9 cellular contexts compared by ENCODE assay signal in genomic region chr11:64856382-64857227, GRCh38. TPM values are rescaled to one million over a fixed set of nuclear protein-coding genes. Genes with fewer than 3 reads are reported as not detected.
DNase-seq lines count a peak whose midpoint lies in the region; ATAC-seq, FAIRE-seq and TF ChIP-seq lines count a peak whose summit lies in the region.
"Had no signal": no experiment of that assay in that cellular context is flagged by ENCODE, and none has a peak within 500 bp of the region (broad histone marks: within the 10 kb centered on the region; RNA-seq: fewer than 3 reads in every experiment).

No MANE protein-coding gene starts in this region.

- H3K9me3 ChIP-seq in trophoblast cell (ENCODE audit: insufficient read depth, low read depth, low read length), result peaks cover 2% of the 10 kb centered on the region
- H3K9me3 ChIP-seq: body of pancreas had no signal

- no peak overlapping the region for H3K4ac ChIP-seq in trophoblast cell (ENCODE audit: low read depth, low read length)

- H3K36me3 ChIP-seq in trophoblast cell (ENCODE audit: control insufficient read depth in 1 of 2, insufficient read depth in 2 of 2, low read length in 2 of 2), result peaks cover 47 to 52% of the 10 kb centered on the region in 2 experiments

- H3K79me2 ChIP-seq in trophoblast cell (ENCODE audit: control insufficient read depth, insufficient read depth, low read length, poor library complexity), result peaks cover 2% of the 10 kb centered on the region

- peak overlapping the region; percentile 52 for H3K4me3 Mint-ChIP-seq in activated CD4-positive, alpha-beta memory T cell treated with anti-CD3 and anti-CD28 coated beads for 36 hours

- no peak overlapping the region for H2BK120ac ChIP-seq in trophoblast cell (ENCODE audit: insufficient read depth, low read length, poor library complexity)

- H4K8ac ChIP-seq in trophoblast cell (ENCODE audit: low read depth, low read length), result no peak overlapping the region

- no peak for FAIRE-seq in frontal cortex (lab: Jason Lieb, UNC)

- H3K4me3 ChIP-seq in AG04449 (ENCODE audit: low read depth, low read length), result no peak overlapping the region
- no peak overlapping the region for H3K4me3 ChIP-seq in trophoblast cell (ENCODE audit: low read depth, low read length)
- H3K4me3 ChIP-seq: body of pancreas had no signal

- ATAC-seq in HG02678 (IDR thresholded peaks at IDR 0.05; ENCODE audit: unreplicated experiment), result no peak
- ATAC-seq: body of pancreas had no signal

- no peak overlapping the region for H4K12ac ChIP-seq in trophoblast cell (ENCODE audit: low read depth, low read length)

- TF ChIP-seq RAD21 in Ishikawa (IDR thresholded peaks at IDR 0.05; ENCODE audit: low read depth), result no peak

- peak overlapping the region; percentile 79 for H3K27ac Mint-ChIP-seq in activated CD4-positive, alpha-beta memory T cell treated with anti-CD3 and anti-CD28 coated beads for 36 hours

- H3K9me3 Mint-ChIP-seq in activated CD4-positive, alpha-beta memory T cell treated with anti-CD3 and anti-CD28 coated beads for 36 hours, result no peaks in the 10 kb centered on the region

- H3K4me1 ChIP-seq in trophoblast cell (ENCODE audit: control insufficient read depth in 1 of 2, insufficient read depth in 2 of 2, low read length in 2 of 2), result peaks cover 24 to 25% of the 10 kb centered on the region in 2 experiments

- no peak overlapping the region for H3K23ac ChIP-seq in trophoblast cell (ENCODE audit: low read length)

- H3K4me2 ChIP-seq in trophoblast cell (ENCODE audit: low read length), result peak overlapping the region; percentile 19

- DNase-seq in AG04449 (ENCODE audit: low read depth, low spot score), result no peak
- DNase-seq in activated CD4-positive, alpha-beta memory T cell treated with anti-CD3 and anti-CD28 coated beads for 36 hours, result peak; percentile 91
- DNase-seq in fibroblast of gingiva (ENCODE audit: low read depth), result peak; percentile 74
- peak; percentile 96 to 99 for DNase-seq in trophoblast cell
- DNase-seq in RPMI8226, result no peak
- DNase-seq in frontal cortex (ENCODE audit: low spot score in 2 of 2), result no peak

- POLR2A ChIA-PET in AG04449 (lab: Yijun Ruan, JAX), result interaction anchor here (0.8 to 3.7 kb wide), 4 partner anchors 8 to 22 kb away, joined by 3 to 38 read pairs (median 4); partner anchors contain the start of gene EHD1
- POLR2A ChIA-PET in activated CD4-positive, alpha-beta memory T cell treated with anti-CD3 and anti-CD28 coated beads for 36 hours (lab: Charles Lee), result interaction anchor here (1.5 to 20.4 kb wide), 4 partner anchors 8 to 31 kb away, joined by 9 to 460 read pairs (median 39); partner anchors contain the start of gene EHD1

- peak overlapping the region; percentile 16 for H4K91ac ChIP-seq in trophoblast cell (ENCODE audit: low read depth, low read length)

- no CpG with 5 or more reads among the region's 20 CpGs for WGBS in trophoblast cell (ENCODE audit: extremely low coverage, insufficient coverage, insufficient read length)

- peak overlapping the region; percentile 35 for H2BK12ac ChIP-seq in trophoblast cell (ENCODE audit: low read length)

- H3K4me1 Mint-ChIP-seq in activated CD4-positive, alpha-beta memory T cell treated with anti-CD3 and anti-CD28 coated beads for 36 hours (ENCODE audit: low read depth), result peaks cover 94% of the 10 kb centered on the region

- H2AK5ac ChIP-seq in trophoblast cell (ENCODE audit: low read length), result no peak overlapping the region

- H3K79me1 ChIP-seq in trophoblast cell (ENCODE audit: low read length), result peaks cover 12% of the 10 kb centered on the region

- H3K14ac ChIP-seq in trophoblast cell (ENCODE audit: low read length), result no peak overlapping the region

- no peak for TF ChIP-seq EP300 in Ishikawa (IDR thresholded peaks at IDR 0.05; ENCODE audit: borderline replicate concordance)

- no peaks in the 10 kb centered on the region for H3K27me3 Mint-ChIP-seq in activated CD4-positive, alpha-beta memory T cell treated with anti-CD3 and anti-CD28 coated beads for 36 hours

- no peak overlapping the region for H2BK5ac ChIP-seq in trophoblast cell (ENCODE audit: low read depth, low read length, poor library complexity)

- H3K18ac ChIP-seq in trophoblast cell (ENCODE audit: low read length), result no peak overlapping the region

- intact Hi-C loops in activated CD4-positive, alpha-beta memory T cell treated with anti-CD3 and anti-CD28 coated beads for 36 hours (cut with micrococcal nuclease), result loop anchor here (1.0 kb wide), 1 partner anchor 9 kb away; no protein-coding TSS in a partner anchor

- no peak overlapping the region for H3K9ac ChIP-seq in trophoblast cell (ENCODE audit: low read length)

- CTCF ChIA-PET in AG04449 (lab: Yijun Ruan, JAX), result interaction anchor here (1.2 to 37.3 kb wide), 5 partner anchors 8 to 156 kb away, joined by 4 to 1375 read pairs (median 20); partner anchors contain the start of gene EHD1
- CTCF ChIA-PET in activated CD4-positive, alpha-beta memory T cell treated with anti-CD3 and anti-CD28 coated beads for 36 hours (lab: Charles Lee), result interaction anchor here (14.8 to 29.1 kb wide), 3 partner anchors 6 to 30 kb away, joined by 328 to 1198 read pairs (median 328); partner anchors contain the start of genes CDC42BPG and EHD1

- H2AFZ ChIP-seq in trophoblast cell (ENCODE audit: insufficient read depth, low read length, poor library complexity), result no peak overlapping the region

- no peaks in the 10 kb centered on the region for H3K27me3 ChIP-seq in trophoblast cell (ENCODE audit: insufficient read depth, low read length)
- H3K27me3 ChIP-seq: body of pancreas had no signal

- H3K36me3 Mint-ChIP-seq in activated CD4-positive, alpha-beta memory T cell treated with anti-CD3 and anti-CD28 coated beads for 36 hours, result peaks cover 65% of the 10 kb centered on the region

- peak overlapping the region; percentile 35 for H3K27ac ChIP-seq in trophoblast cell (ENCODE audit: low read depth, low read length)

- peak; percentile 4 for TF ChIP-seq CTCF in AG04449 (IDR thresholded peaks at IDR 0.05; ENCODE audit: insufficient read depth, low read length, missing control alignments)

TF ChIP-seq in Ishikawa, 13 proteins besides CTCF, POLR2A, EP300 and RAD21:
- no peak for TF ChIP-seq CREB1 (IDR thresholded peaks at IDR 0.05; ENCODE audit: low read depth)
- peak; percentile 32; the same call in 1 of the 2 replicates for TF ChIP-seq MAX (IDR thresholded peaks at IDR 0.05)
- TF ChIP-seq TEAD4 (IDR thresholded peaks at IDR 0.05), result no peak
- TF ChIP-seq USF1 (IDR thresholded peaks at IDR 0.05), result no peak
- TF ChIP-seq REST (IDR thresholded peaks at IDR 0.05; ENCODE audit: low read depth), result no peak
- TF ChIP-seq ZBTB7A (IDR thresholded peaks at IDR 0.05; ENCODE audit: low read depth), result no peak
- TF ChIP-seq NFIC (IDR thresholded peaks at IDR 0.05), result no peak
- TF ChIP-seq CEBPB (IDR thresholded peaks at IDR 0.05), result peak; percentile 75
- TF ChIP-seq EGR1 (IDR thresholded peaks at IDR 0.05), result no peak
- TF ChIP-seq FOXM1 (IDR thresholded peaks at IDR 0.05; ENCODE audit: borderline replicate concordance, low read depth), result no peak
- no peak for TF ChIP-seq TAF1 (IDR thresholded peaks at IDR 0.05; ENCODE audit: low read depth)

RNA-seq across cellular contexts. Expression of gene CDC42BPG, which starts 12.2 kb away (rescaled TPM):
- total RNA-seq in activated CD4-positive, alpha-beta memory T cell treated with anti-CD3 and anti-CD28 coated beads for 36 hours, result under 1 TPM; 0.39 to 0.69 TPM
- polyA plus RNA-seq in trophoblast cell (2013), result 19.4 and 20.9 TPM in 2 replicates
- under 0.01 TPM for total RNA-seq in frontal cortex

RNA-seq across cellular contexts. Expression of gene EHD1, which starts 21.8 kb away (rescaled TPM):
- 100 to 1,000 TPM; 103 to 113 TPM for total RNA-seq in activated CD4-positive, alpha-beta memory T cell treated with anti-CD3 and anti-CD28 coated beads for 36 hours
- 138 and 148 TPM in 2 replicates for polyA plus RNA-seq in trophoblast cell (2013)
- 23.6 TPM for total RNA-seq in frontal cortex

RNA-seq across cellular contexts. Expression of gene MEN1, which starts 46.3 kb away (rescaled TPM):
- total RNA-seq in activated CD4-positive, alpha-beta memory T cell treated with anti-CD3 and anti-CD28 coated beads for 36 hours, result 10 to 100 TPM; 31.3 to 32.2 TPM
- polyA plus RNA-seq in trophoblast cell (2013), result 53.4 and 53.7 TPM in 2 replicates
- total RNA-seq in frontal cortex, result 11.8 TPM

RNA-seq across cellular contexts. Expression of gene MAP4K2, which starts 53.6 kb away (rescaled TPM):
- 10 to 100 TPM; 83.3 to 85.8 TPM for total RNA-seq in activated CD4-positive, alpha-beta memory T cell treated with anti-CD3 and anti-CD28 coated beads for 36 hours
- 17.9 and 19.2 TPM in 2 replicates for polyA plus RNA-seq in trophoblast cell (2013)
- total RNA-seq in frontal cortex, result 7.3 TPM

Comparison
In these comparisons a context has a peak if more than half of its experiments do, and no peak if none do; other contexts are left out.
1. DNase-seq: peak in activated CD4-positive, alpha-beta memory T cell treated with anti-CD3 and anti-CD28 coated beads for 36 hours (single experiment), fibroblast of gingiva (single experiment) and trophoblast cell (2 of 2); none in AG04449 (single experiment), RPMI8226 (single experiment) and frontal cortex (0 of 2).